14 cellular contexts compared by ENCODE assay signal in the genomic region with DNA sequence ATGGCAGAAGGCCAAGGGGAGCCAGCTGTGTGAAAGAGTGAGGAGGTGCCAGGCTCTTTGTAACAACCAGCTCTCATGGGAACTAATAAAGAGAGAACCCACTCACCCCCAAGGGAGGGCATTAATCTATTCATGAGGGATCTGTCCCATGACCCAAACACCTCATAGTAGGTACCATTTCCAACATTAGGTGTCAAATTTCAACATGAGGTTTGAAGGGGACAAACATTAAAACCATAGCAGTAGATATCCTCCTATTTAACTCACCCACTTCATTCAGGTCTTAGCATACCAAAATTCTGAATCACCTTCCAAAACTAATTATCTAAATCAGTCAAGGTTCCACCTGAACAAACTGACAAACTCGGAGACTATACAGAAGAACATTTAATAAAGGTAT.
DNase-seq lines count a peak whose midpoint lies in the region; ATAC-seq and TF ChIP-seq lines count a peak whose summit lies in the region.
"Had no signal": no experiment of that assay in that cellular context is flagged by ENCODE, and none has a peak within 500 bp of the region (broad histone marks: within the 10 kb centered on the region; RNA-seq: fewer than 3 reads in every experiment).

No MANE protein-coding gene starts in this region.

- in situ Hi-C loops in Caki2 (cut with HindIII; ENCODE audit: low pct_unique_long_range_greater_than_20kb, low sequenced_read_pairs), result loop anchor here (5.0 kb wide), 1 partner anchor 42 kb away; no protein-coding TSS in a partner anchor

- no peak overlapping the region for H3K4me3 ChIP-seq in epithelial cell of proximal tubule (ENCODE audit: low read depth, low read length)

- DNase-seq in DMS 273 (lab: John Stamatoyannopoulos, UW; ENCODE audit: unreplicated experiment) (peak; percentile 13), DMS 273 treated with DMSO at 0.1 percent for 48 hours (lab: John Stamatoyannopoulos, UW) (no peak), Caki2 (ENCODE audit: low read depth) (peak; percentile 60), NCI-H1436 (lab: John Stamatoyannopoulos, UW) (peak; percentile 49), epithelial cell of proximal tubule (ENCODE audit: low read depth) (peak; percentile 6), hypothalamus (lab: John Stamatoyannopoulos, UW) (no peak), DMS79 (lab: John Stamatoyannopoulos, UW) (no peak)
- DNase-seq: CD8-positive, alpha-beta T cell; COR-L47; DND-41; GDM1; HCEC 1CT; HFFc6 had no signal

- ATAC-seq in GM21381 (IDR thresholded peaks at IDR 0.05; ENCODE audit: unreplicated experiment), result no peak
- ATAC-seq: CD8-positive, alpha-beta T cell had no signal

- TF ChIP-seq CTCF in epithelial cell of proximal tubule (conservative IDR thresholded peaks at IDR 0.05; ENCODE audit: low read depth, low read length), result no peak

Comparison
In these comparisons a context has a peak if more than half of its experiments do, and no peak if none do; other contexts are left out.
1. DNase-seq: peak in DMS 273 (single experiment), Caki2 (single experiment), NCI-H1436 (single experiment) and epithelial cell of proximal tubule (single experiment); none in DMS 273 treated with DMSO at 0.1 percent for 48 hours (single experiment), hypothalamus (0 of 51) and DMS79 (single experiment).